8 cellular contexts compared by ENCODE assay signal in the genomic region with DNA sequence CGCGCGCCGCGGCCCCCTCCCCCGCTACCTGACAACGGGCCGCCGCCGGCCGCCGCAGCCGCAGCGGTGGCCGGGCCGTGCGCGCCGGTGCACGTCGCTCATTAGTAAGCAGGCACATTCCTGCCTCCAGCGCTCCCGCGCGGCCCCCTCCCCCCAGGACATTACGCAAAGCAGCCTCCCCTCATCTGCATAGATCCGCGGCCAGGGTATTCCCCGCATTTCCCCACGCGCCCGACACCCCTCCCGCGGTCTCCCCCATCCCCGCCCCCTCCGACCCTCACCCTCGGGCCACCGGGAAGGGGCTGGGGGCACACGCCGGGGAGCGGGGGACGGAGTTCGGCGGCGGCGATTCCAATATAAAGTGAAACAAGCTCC. TPM values are rescaled to one million over a fixed set of nuclear protein-coding genes. Genes with fewer than 3 reads are reported as not detected.
DNase-seq lines count a peak whose midpoint lies in the region; ATAC-seq and TF ChIP-seq lines count a peak whose summit lies in the region.

A gene with protein sequence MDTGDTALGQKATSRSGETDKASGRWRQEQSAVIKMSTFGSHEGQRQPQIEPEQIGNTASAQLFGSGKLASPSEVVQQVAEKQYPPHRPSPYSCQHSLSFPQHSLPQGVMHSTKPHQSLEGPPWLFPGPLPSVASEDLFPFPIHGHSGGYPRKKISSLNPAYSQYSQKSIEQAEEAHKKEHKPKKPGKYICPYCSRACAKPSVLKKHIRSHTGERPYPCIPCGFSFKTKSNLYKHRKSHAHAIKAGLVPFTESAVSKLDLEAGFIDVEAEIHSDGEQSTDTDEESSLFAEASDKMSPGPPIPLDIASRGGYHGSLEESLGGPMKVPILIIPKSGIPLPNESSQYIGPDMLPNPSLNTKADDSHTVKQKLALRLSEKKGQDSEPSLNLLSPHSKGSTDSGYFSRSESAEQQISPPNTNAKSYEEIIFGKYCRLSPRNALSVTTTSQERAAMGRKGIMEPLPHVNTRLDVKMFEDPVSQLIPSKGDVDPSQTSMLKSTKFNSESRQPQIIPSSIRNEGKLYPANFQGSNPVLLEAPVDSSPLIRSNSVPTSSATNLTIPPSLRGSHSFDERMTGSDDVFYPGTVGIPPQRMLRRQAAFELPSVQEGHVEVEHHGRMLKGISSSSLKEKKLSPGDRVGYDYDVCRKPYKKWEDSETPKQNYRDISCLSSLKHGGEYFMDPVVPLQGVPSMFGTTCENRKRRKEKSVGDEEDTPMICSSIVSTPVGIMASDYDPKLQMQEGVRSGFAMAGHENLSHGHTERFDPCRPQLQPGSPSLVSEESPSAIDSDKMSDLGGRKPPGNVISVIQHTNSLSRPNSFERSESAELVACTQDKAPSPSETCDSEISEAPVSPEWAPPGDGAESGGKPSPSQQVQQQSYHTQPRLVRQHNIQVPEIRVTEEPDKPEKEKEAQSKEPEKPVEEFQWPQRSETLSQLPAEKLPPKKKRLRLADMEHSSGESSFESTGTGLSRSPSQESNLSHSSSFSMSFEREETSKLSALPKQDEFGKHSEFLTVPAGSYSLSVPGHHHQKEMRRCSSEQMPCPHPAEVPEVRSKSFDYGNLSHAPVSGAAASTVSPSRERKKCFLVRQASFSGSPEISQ (N-terminal part only) (minus strand): TSS at position 106 of the 375 bp plus-strand sequence. CDS start 170,438 bp downstream, outside the sequence.

- no peaks in the 10 kb centered on the region for H3K36me3 ChIP-seq in thyroid gland

- H3K9me3 Mint-ChIP-seq in osteocyte (ENCODE audit: unreplicated experiment): no peaks in the 10 kb centered on the region

- H3K4me1 ChIP-seq in thyroid gland: peaks cover 11% of the 10 kb centered on the region in 2 donors

- no peak for TF ChIP-seq POLR2A in thyroid gland (IDR thresholded peaks at IDR 0.05)

- H3K27ac ChIP-seq in HL-60 (replicated peaks) (peak within 1 kb of the TSS; percentile 75), thyroid gland (peak within 1 kb of the TSS; percentile 97 to 99 (median 98))

- peak within 1 kb of the TSS; percentile 72 for H3K4me3 ChIP-seq in HL-60 (replicated peaks; ENCODE audit: insufficient read depth, low read length)
- peak within 1 kb of the TSS; percentile 89 to 95 (median 91) for H3K4me3 ChIP-seq in thyroid gland (replicated peaks in 1 of 3)

- 0% methylated on average over 1 of the region's 46 CpGs; no CpG with 5 or more reads in 1 of the 2 donors for WGBS in thyroid gland, 2 donors

- TF ChIP-seq CTCF in HL-60 (IDR thresholded peaks at IDR 0.05; ENCODE audit: insufficient read depth, low read length): no peak
- peak; percentile 9 for TF ChIP-seq CTCF in osteocyte (IDR thresholded peaks at IDR 0.05)
- TF ChIP-seq CTCF in thyroid gland (IDR thresholded peaks at IDR 0.05): peak in 1 of 6 experiments; percentile 19

- H3K27me3 Mint-ChIP-seq in osteocyte (ENCODE audit: unreplicated experiment): no peaks in the 10 kb centered on the region

- peak within 1 kb of the TSS; percentile 96 for H3K27ac Mint-ChIP-seq in osteocyte (ENCODE audit: unreplicated experiment)

- DNase-seq in Ammon's horn (ENCODE audit: low spot score): peak; percentile 80
- peak in 1 of 2 experiments; percentile 58 for DNase-seq in HL-60 (ENCODE audit: low read depth in 1 of 2, low spot score in 1 of 2)
- peak; percentile 91 for DNase-seq in activated naive CD4-positive, alpha-beta T cell treated with anti-CD3 and anti-CD28 coated beads, Interleukin-2, amount 50 U/mL, for 16 hours
- peak; percentile 89 for DNase-seq in glomerular visceral epithelial cell (ENCODE audit: extremely low spot score)
- DNase-seq in osteocyte (ENCODE audit: extremely low spot score, unreplicated experiment): peak; percentile 88
- peak; percentile 93 to 94 for DNase-seq in thyroid gland

- intact Hi-C loops in thyroid gland (cut with DNase I): loop anchor here (5.0 kb wide), 1 partner anchor 253 kb away; no protein-coding TSS in a partner anchor

- peaks cover 43% of the 10 kb centered on the region for H3K4me1 Mint-ChIP-seq in osteocyte (ENCODE audit: unreplicated experiment)

- no peaks in the 10 kb centered on the region for H3K36me3 Mint-ChIP-seq in osteocyte (ENCODE audit: unreplicated experiment)

- peak within 1 kb of the TSS; percentile 88 for H3K4me3 Mint-ChIP-seq in osteocyte (ENCODE audit: unreplicated experiment)

- no peaks in the 10 kb centered on the region for H3K9me3 ChIP-seq in thyroid gland

- no peaks in the 10 kb centered on the region for H3K27me3 ChIP-seq in HL-60 (ENCODE audit: insufficient read depth, poor library complexity, severe bottlenecking)
- H3K27me3 ChIP-seq in thyroid gland: no peaks in the 10 kb centered on the region

- ATAC-seq in GM19351 (IDR thresholded peaks at IDR 0.05; ENCODE audit: unreplicated experiment) (peak; percentile 22), SK-N-SH treated with all-trans-retinoic acid at 6 μM for 48 hours (peak; percentile 36)

TF ChIP-seq in SK-N-SH treated with all-trans-retinoic acid at 6 μM for 48 hours, 23 proteins besides CTCF, POLR2A, EP300 and RAD21 (continues in another document):
- TF ChIP-seq PPARA (CRISPR knock-in tag; IDR thresholded peaks at IDR 0.05; ENCODE audit: borderline replicate concordance) (no peak), GLIS3 (CRISPR knock-in tag; IDR thresholded peaks at IDR 0.05) (no peak), ARNTL (CRISPR knock-in tag; IDR thresholded peaks at IDR 0.05; ENCODE audit: borderline replicate concordance, low read depth) (no peak), ISL1 (CRISPR knock-in tag; IDR thresholded peaks at IDR 0.05) (no peak), ESRRG (CRISPR knock-in tag; IDR thresholded peaks at IDR 0.05) (no peak), CSDC2 (CRISPR knock-in tag; IDR thresholded peaks at IDR 0.05) (no peak), TOX (CRISPR knock-in tag; IDR thresholded peaks at IDR 0.05; ENCODE audit: borderline replicate concordance) (no peak), TCF4 (CRISPR knock-in tag; IDR thresholded peaks at IDR 0.05; ENCODE audit: borderline replicate concordance) (no peak), RARB (CRISPR knock-in tag; IDR thresholded peaks at IDR 0.05) (no peak), SNAI2 (CRISPR knock-in tag; IDR thresholded peaks at IDR 0.05) (no peak), ZNF565 (CRISPR knock-in tag; conservative IDR thresholded peaks at IDR 0.05; ENCODE audit: low read depth) (no peak), CSRNP3 (CRISPR knock-in tag; IDR thresholded peaks at IDR 0.05) (no peak)
- TF ChIP-seq, protein P1, sequence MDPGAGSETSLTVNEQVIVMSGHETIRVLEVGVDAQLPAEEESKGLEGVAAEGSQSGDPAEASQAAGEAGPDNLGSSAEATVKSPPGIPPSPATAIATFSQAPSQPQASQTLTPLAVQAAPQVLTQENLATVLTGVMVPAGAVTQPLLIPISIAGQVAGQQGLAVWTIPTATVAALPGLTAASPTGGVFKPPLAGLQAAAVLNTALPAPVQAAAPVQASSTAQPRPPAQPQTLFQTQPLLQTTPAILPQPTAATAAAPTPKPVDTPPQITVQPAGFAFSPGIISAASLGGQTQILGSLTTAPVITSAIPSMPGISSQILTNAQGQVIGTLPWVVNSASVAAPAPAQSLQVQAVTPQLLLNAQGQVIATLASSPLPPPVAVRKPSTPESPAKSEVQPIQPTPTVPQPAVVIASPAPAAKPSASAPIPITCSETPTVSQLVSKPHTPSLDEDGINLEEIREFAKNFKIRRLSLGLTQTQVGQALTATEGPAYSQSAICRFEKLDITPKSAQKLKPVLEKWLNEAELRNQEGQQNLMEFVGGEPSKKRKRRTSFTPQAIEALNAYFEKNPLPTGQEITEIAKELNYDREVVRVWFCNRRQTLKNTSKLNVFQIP (CRISPR knock-in tag; IDR thresholded peaks at IDR 0.05; ENCODE audit: borderline replicate concordance, low read depth): no peak
- TF ChIP-seq, protein P2, sequence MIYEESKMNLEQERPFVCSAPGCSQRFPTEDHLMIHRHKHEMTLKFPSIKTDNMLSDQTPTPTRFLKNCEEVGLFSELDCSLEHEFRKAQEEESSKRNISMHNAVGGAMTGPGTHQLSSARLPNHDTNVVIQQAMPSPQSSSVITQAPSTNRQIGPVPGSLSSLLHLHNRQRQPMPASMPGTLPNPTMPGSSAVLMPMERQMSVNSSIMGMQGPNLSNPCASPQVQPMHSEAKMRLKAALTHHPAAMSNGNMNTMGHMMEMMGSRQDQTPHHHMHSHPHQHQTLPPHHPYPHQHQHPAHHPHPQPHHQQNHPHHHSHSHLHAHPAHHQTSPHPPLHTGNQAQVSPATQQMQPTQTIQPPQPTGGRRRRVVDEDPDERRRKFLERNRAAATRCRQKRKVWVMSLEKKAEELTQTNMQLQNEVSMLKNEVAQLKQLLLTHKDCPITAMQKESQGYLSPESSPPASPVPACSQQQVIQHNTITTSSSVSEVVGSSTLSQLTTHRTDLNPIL (CRISPR knock-in tag; IDR thresholded peaks at IDR 0.05; ENCODE audit: low read depth): no peak

RNA-seq across cellular contexts. Expression of the gene that starts here (rescaled TPM):
- total RNA-seq in osteocyte: 38.2 and 39.2 TPM in 2 replicates
- 10 to 100 TPM; 23.3 to 41.8 (median 26.4) TPM for total RNA-seq in thyroid gland
